In genomic region chr20:10649817-10650200, GRCh38 we compare ENCODE assay signal across 15 cellular contexts. TPM values are rescaled to one million over a fixed set of nuclear protein-coding genes. Genes with fewer than 3 reads are reported as not detected.
DNase-seq lines count a peak whose midpoint lies in the region; ATAC-seq and TF ChIP-seq lines count a peak whose summit lies in the region.
"Had no signal": no experiment of that assay in that cellular context is flagged by ENCODE, and none has a peak within 500 bp of the region (broad histone marks: within the 10 kb centered on the region; RNA-seq: fewer than 3 reads in every experiment).

No MANE protein-coding gene starts in this region.

- peak overlapping the region in 9 of 10 donors; percentile 3 to 84 (median 39) for H3K27ac ChIP-seq in heart right ventricle
- H3K27ac ChIP-seq in epithelial cell of prostate, result peak overlapping the region; percentile 28
- peak overlapping the region; percentile 83 to 92 for H3K27ac ChIP-seq in aorta (ENCODE audit: low read depth in 1 of 2, low read length in 2 of 2)
- H3K27ac ChIP-seq: upper lobe of left lung had no signal

- H3K9me3 ChIP-seq in heart right ventricle (no peaks in the 10 kb centered on the region), aorta (ENCODE audit: control insufficient read depth, low read length) (no peaks in the 10 kb centered on the region)
- H3K9me3 ChIP-seq: mucosa of descending colon, upper lobe of left lung had no signal

- H3K36me3 Mint-ChIP-seq in nephron progenitor cell (ENCODE audit: low read depth) (peaks cover 78% of the 10 kb centered on the region), immature natural killer cell (peaks cover 0 to 11% (median 0%) of the 10 kb centered on the region in 3 donors)

- peaks cover 0 to 100% (median 58%) of the 10 kb centered on the region in 9 donors for H3K36me3 ChIP-seq in heart right ventricle
- peaks cover 10 to 29% of the 10 kb centered on the region in 2 donors for H3K36me3 ChIP-seq in aorta (ENCODE audit: control insufficient read depth in 1 of 2, insufficient read depth in 2 of 2, low read length in 1 of 2)

- H3K4me1 Mint-ChIP-seq in nephron progenitor cell, result peaks cover 87% of the 10 kb centered on the region
- H3K4me1 Mint-ChIP-seq in immature natural killer cell, result peaks cover under 1% of the 10 kb centered on the region in 2 donors

- intact Hi-C loops in heart right ventricle (cut with DNase I), result loop anchor here in 4 of 10 donors (5.0 to 10.0 kb wide), 4 partner anchors 98 to 625 kb away; no protein-coding TSS in a partner anchor
- intact Hi-C loops in Right ventricle myocardium inferior (cut with DNase I), result loop anchor here (5.0 kb wide), 1 partner anchor 38 kb away; no protein-coding TSS in a partner anchor
- intact Hi-C loops in aorta (cut with DNase I), result loop anchor here in 1 of 2 donors (5.0 to 10.0 kb wide), 2 partner anchors 55 to 183 kb away; no protein-coding TSS in a partner anchor

- DNase-seq in heart right ventricle (no peak), Right ventricle myocardium inferior (ENCODE audit: missing footprints) (no peak), epithelial cell of prostate (ENCODE audit: low read depth, low spot score) (no peak), nephron progenitor cell (no peak), aorta (no peak), immature natural killer cell (no peak), NCI-H1092 treated with DMSO at 0.1 percent for 48 hours (lab: John Stamatoyannopoulos, UW) (no peak)
- DNase-seq: activated CD4-positive, alpha-beta T cell treated with anti-CD3 and anti-CD28 coated beads, Interleukin-2, amount 50 U/mL, for 4 hours; activated T-cell treated with anti-CD3 and anti-CD28 coated beads, Interleukin-2, amount 50 U/mL, for 72 hours; mucosa of descending colon; SHP77 treated with DMSO at 0.1 percent for 48 hours; upper lobe of left lung had no signal

- H3K27me3 ChIP-seq in heart right ventricle (no peaks in the 10 kb centered on the region), aorta (ENCODE audit: control insufficient read depth in 1 of 2, insufficient read depth in 2 of 2, low read length in 1 of 2) (no peaks in the 10 kb centered on the region)
- H3K27me3 ChIP-seq: upper lobe of left lung had no signal

- no peak for ATAC-seq in heart right ventricle
- ATAC-seq in Right ventricle myocardium inferior, result no peak
- ATAC-seq in aorta (ENCODE audit: low FRiP score), result no peak
- ATAC-seq in GM21786 (IDR thresholded peaks at IDR 0.05; ENCODE audit: unreplicated experiment), result no peak
- ATAC-seq: activated T-cell treated with anti-CD3 and anti-CD28 coated beads, Interleukin-2, amount 50 U/mL, for 72 hours; mucosa of descending colon had no signal

- H3K9me3 Mint-ChIP-seq in nephron progenitor cell (no peaks in the 10 kb centered on the region), immature natural killer cell (no peaks in the 10 kb centered on the region)
- H3K9me3 Mint-ChIP-seq: activated T-cell treated with anti-CD3 and anti-CD28 coated beads, Interleukin-2, amount 50 U/mL, for 72 hours; dendritic cell treated with granulocyte-macrophage colony-stimulating factor and Interleukin-4, amounts not matched to agents 40 ng/mL and 50 ng/mL, for 4 days had no signal

- H3K4me3 Mint-ChIP-seq in nephron progenitor cell (peak overlapping the region; percentile 33), immature natural killer cell (no peak overlapping the region)
- H3K4me3 Mint-ChIP-seq: activated T-cell treated with anti-CD3 and anti-CD28 coated beads, Interleukin-2, amount 50 U/mL, for 72 hours; dendritic cell treated with granulocyte-macrophage colony-stimulating factor and Interleukin-4, amounts not matched to agents 40 ng/mL and 50 ng/mL, for 4 days had no signal

- peaks cover 21 to 94% (median 58%) of the 10 kb centered on the region in 9 donors for H3K4me1 ChIP-seq in heart right ventricle
- peaks cover 3 to 5% of the 10 kb centered on the region in 2 donors for H3K4me1 ChIP-seq in aorta (ENCODE audit: control insufficient read depth in 1 of 2, insufficient read depth in 2 of 2, low read length in 2 of 2)

- H3K27me3 Mint-ChIP-seq in nephron progenitor cell (ENCODE audit: low read depth, poor library complexity) (peaks cover 11% of the 10 kb centered on the region), immature natural killer cell (ENCODE audit: low read depth in 3 of 3) (peaks cover 0 to 6% (median 0%) of the 10 kb centered on the region in 3 donors)
- H3K27me3 Mint-ChIP-seq: dendritic cell treated with granulocyte-macrophage colony-stimulating factor and Interleukin-4, amounts not matched to agents 40 ng/mL and 50 ng/mL, for 4 days had no signal

- H3K27ac Mint-ChIP-seq in nephron progenitor cell (peak overlapping the region; percentile 97), immature natural killer cell (no peak overlapping the region)
- H3K27ac Mint-ChIP-seq: activated T-cell treated with anti-CD3 and anti-CD28 coated beads, Interleukin-2, amount 50 U/mL, for 72 hours; dendritic cell treated with granulocyte-macrophage colony-stimulating factor and Interleukin-4, amounts not matched to agents 40 ng/mL and 50 ng/mL, for 4 days had no signal

- H3K4me3 ChIP-seq in heart right ventricle (no peak overlapping the region), aorta (ENCODE audit: low read length in 2 of 2) (no peak overlapping the region)
- H3K4me3 ChIP-seq: mucosa of descending colon, upper lobe of left lung had no signal

- TF ChIP-seq CTCF in heart right ventricle (IDR thresholded peaks at IDR 0.05) (no peak), nephron progenitor cell (IDR thresholded peaks at IDR 0.05) (no peak)

- WGBS in heart right ventricle, 2 donors, result 68 to 77% methylated on average over 6 of the region's 6 CpGs
- 8 to 11% methylated on average over 6 of the region's 6 CpGs for WGBS in aorta, 2 donors

RNA-seq across cellular contexts. Expression of gene JAG1, which starts 24.0 kb away (rescaled TPM):
- total RNA-seq in heart right ventricle (10 to 100 TPM; 23.0 to 38.2 (median 27.5) TPM), Right ventricle myocardium inferior (24.4 TPM), aorta (100 to 1,000 TPM; 133 to 226 TPM)
- polyA plus RNA-seq in heart right ventricle (10 to 100 TPM; 11.1 to 17.9 TPM), aorta (100 to 1,000 TPM in 1 of 2 donors, 10 to 100 TPM in 1; 22.4 to 166 TPM), immature natural killer cell (1 to 10 TPM in 1 of 3 donors, under 1 TPM in 1, not detected in 1; 0.45 to 1.3 TPM)
- total RNA-seq: G401 had no signal

Comparison
In these comparisons a context has a peak if more than half of its experiments do, and no peak if none do; other contexts are left out.
1. H3K27ac ChIP-seq: peak in every context shown above with its lines; median percentile 88 in aorta; 39 in heart right ventricle; 28 in epithelial cell of prostate.